Comparison of ENCODE assay signal across 9 cellular contexts in the genomic region with DNA sequence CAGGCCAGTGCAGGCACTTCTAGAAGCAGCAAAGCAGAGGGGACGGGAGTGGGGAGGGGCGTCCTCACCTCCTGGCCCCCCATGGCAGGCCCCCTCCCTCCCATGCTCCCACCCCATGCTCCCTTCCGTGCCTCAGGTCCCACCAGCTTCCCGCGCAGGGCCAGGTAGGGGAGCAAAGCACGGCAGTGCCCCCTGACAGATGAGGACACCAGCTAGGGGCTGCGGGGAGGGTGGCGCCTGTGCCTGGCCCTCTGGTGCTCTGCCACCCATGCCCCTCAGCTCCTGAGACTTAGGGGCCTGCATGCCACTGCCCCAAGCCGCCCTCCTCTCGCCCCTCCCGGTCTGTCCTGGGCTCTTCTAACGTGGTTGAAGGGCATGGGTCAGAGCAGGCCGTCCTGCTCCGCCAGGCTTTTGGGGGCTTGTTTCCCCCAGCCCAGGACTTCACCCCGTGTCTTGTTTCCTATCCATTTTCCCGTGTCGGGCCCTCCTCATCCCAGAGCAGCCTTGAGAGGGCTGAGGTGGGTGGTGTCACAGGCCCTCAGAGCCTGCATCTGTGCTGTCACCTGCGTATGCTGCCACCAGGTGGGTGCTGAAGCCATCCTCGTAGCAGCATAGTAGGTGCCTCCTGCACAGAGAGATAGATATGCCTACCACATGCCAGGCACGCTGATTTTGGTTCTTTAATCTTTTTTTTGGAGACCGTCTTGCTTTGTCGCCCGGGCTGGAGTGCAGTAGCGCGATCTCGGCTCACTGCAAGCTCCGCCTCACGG. TPM values are rescaled to one million over a fixed set of nuclear protein-coding genes. Genes with fewer than 3 reads are reported as not detected.
DNase-seq lines count a peak whose midpoint lies in the region; ATAC-seq, FAIRE-seq and TF ChIP-seq lines count a peak whose summit lies in the region.
"Had no signal": no experiment of that assay in that cellular context is flagged by ENCODE, and none has a peak within 500 bp of the region (broad histone marks: within the 10 kb centered on the region; RNA-seq: fewer than 3 reads in every experiment).

No MANE protein-coding gene starts in this region.

- intact Hi-C loops in adrenal gland (cut with DNase I): no loop called here
- intact Hi-C loops in kidney (cut with DNase I): no loop called here

- no peaks in the 10 kb centered on the region for H3K27me3 ChIP-seq in adrenal gland
- no peaks in the 10 kb centered on the region for H3K27me3 ChIP-seq in MM.1S (replicated peaks; ENCODE audit: insufficient read depth, low read length)

- H3K4me1 ChIP-seq in adrenal gland (replicated peaks in 1 of 2) (peaks cover 34 to 46% of the 10 kb centered on the region in 2 donors), kidney (ENCODE audit: control insufficient read depth in 1 of 2, insufficient read depth in 1 of 2, low read depth in 1 of 2, low read length in 2 of 2) (peaks cover 0 to 15% of the 10 kb centered on the region in 2 donors), MM.1S (ENCODE audit: low read length) (no peaks in the 10 kb centered on the region)

- WGBS in adrenal gland, 4 donors: 62 to 74% (median 67%) methylated on average over 18 to 28 of the region's 28 CpGs

- H3K4me2 ChIP-seq in MM.1S (ENCODE audit: low read depth, low read length): no peak overlapping the region

- no peaks in the 10 kb centered on the region for H3F3A ChIP-seq in MM.1S (ENCODE audit: insufficient read depth, low read length)

- H3K9ac ChIP-seq in kidney (ENCODE audit: low read length in 2 of 2): no peak overlapping the region
- H3K9ac ChIP-seq in MM.1S (ENCODE audit: low read length): no peak overlapping the region

- H3K9me3 ChIP-seq in adrenal gland (replicated peaks in 1 of 3) (no peaks in the 10 kb centered on the region), kidney (ENCODE audit: control insufficient read depth in 1 of 2, low read length in 2 of 2) (no peaks in the 10 kb centered on the region), MM.1S (replicated peaks; ENCODE audit: insufficient read depth, low read length) (no peaks in the 10 kb centered on the region)

- H2AFZ ChIP-seq in MM.1S (ENCODE audit: low read length): no peak overlapping the region

- DNase-seq in KBM-7 (peak; percentile 9), adrenal gland (no peak), kidney (peak; percentile 80), substantia nigra (lab: John Stamatoyannopoulos, UW) (no peak), SIG-M5 (lab: John Stamatoyannopoulos, UW) (no peak), MM.1S (no peak)
- DNase-seq: activated CD4-positive, alpha-beta T cell treated with anti-CD3 and anti-CD28 coated beads, Interleukin-2, amount 50 U/mL, for 48 hours; naive thymus-derived CD4-positive, alpha-beta T cell had no signal

- TF ChIP-seq POLR2A in adrenal gland (IDR thresholded peaks at IDR 0.05): no peak

- no peaks in the 10 kb centered on the region for H4K20me1 ChIP-seq in MM.1S (ENCODE audit: insufficient read depth, low read length)

- no peaks in the 10 kb centered on the region for H3K79me2 ChIP-seq in MM.1S (ENCODE audit: low read length)

- H3K9me2 ChIP-seq in MM.1S (replicated peaks; ENCODE audit: insufficient read depth, low read length): no peaks in the 10 kb centered on the region

- H3K27ac ChIP-seq in adrenal gland: peak overlapping the region in 4 of 5 donors; percentile 30 to 69 (median 60)
- H3K27ac ChIP-seq in kidney (ENCODE audit: low read depth in 2 of 2, low read length in 2 of 2): peak overlapping the region in 1 of 2 donors; percentile 63
- peak overlapping the region; percentile 74 for H3K27ac ChIP-seq in substantia nigra (ENCODE audit: low read depth, low read length, poor library complexity, severe bottlenecking)
- no peak overlapping the region for H3K27ac ChIP-seq in MM.1S (ENCODE audit: low read length)

- no peak for TF ChIP-seq CTCF in adrenal gland (IDR thresholded peaks at IDR 0.05)
- no peak for TF ChIP-seq CTCF in kidney (IDR thresholded peaks at IDR 0.05; ENCODE audit: borderline replicate concordance, extremely low read depth, insufficient read depth)
- no peak for TF ChIP-seq CTCF in MM.1S (IDR thresholded peaks at IDR 0.05; ENCODE audit: low read length)

- H3K4me3 ChIP-seq in adrenal gland (no peak overlapping the region), kidney (ENCODE audit: low read length in 2 of 2) (no peak overlapping the region), MM.1S (ENCODE audit: low read length) (no peak overlapping the region)

- in situ Hi-C loops in KBM-7 (cut with MboI; ENCODE audit: low pct_unique_long_range_greater_than_20kb, low sequenced_read_pairs): no loop called here

- no peak for FAIRE-seq in kidney (lab: Jason Lieb, UNC)

- no peak for ATAC-seq in GM21390 (IDR thresholded peaks at IDR 0.05; ENCODE audit: unreplicated experiment)
- ATAC-seq: naive thymus-derived CD4-positive, alpha-beta T cell had no signal

- H3K36me3 ChIP-seq in adrenal gland (replicated peaks in 1 of 2): no peaks in the 10 kb centered on the region
- no peaks in the 10 kb centered on the region for H3K36me3 ChIP-seq in kidney (ENCODE audit: control insufficient read depth in 1 of 2, insufficient read depth in 2 of 2, low read length in 2 of 2)
- H3K36me3 ChIP-seq in MM.1S (replicated peaks; ENCODE audit: insufficient read depth, low read length): no peaks in the 10 kb centered on the region

RNA-seq across cellular contexts. Expression of gene TRMT61A, which starts 10.2 kb away (rescaled TPM):
- 10 to 100 TPM in 7 of 8 donors, 1 to 10 TPM in 1; 9.7 to 18.1 (median 13.5) TPM for total RNA-seq in adrenal gland
- polyA plus RNA-seq in adrenal gland: 10 to 100 TPM in 2 of 3 donors, 1 to 10 TPM in 1; 2.5 to 26.0 (median 17.1) TPM
- 16.0 TPM for total RNA-seq in kidney
- 11.9 TPM for polyA plus RNA-seq in kidney (ENCODE audit: insufficient read depth, low read depth, low replicate concordance)

RNA-seq across cellular contexts. Expression of gene CKB, which starts 16.6 kb away (rescaled TPM):
- total RNA-seq in adrenal gland: 100 to 1,000 TPM in 7 of 8 donors, 10 to 100 TPM in 1; 95.6 to 410 (median 198) TPM
- 100 to 1,000 TPM in 2 of 3 donors, 10 to 100 TPM in 1; 11.0 to 383 (median 303) TPM for polyA plus RNA-seq in adrenal gland
- 539 TPM for total RNA-seq in kidney
- polyA plus RNA-seq in kidney (ENCODE audit: insufficient read depth, low read depth, low replicate concordance): 916 TPM

RNA-seq across cellular contexts. Expression of gene BAG5, which starts 23.2 kb away (rescaled TPM):
- total RNA-seq in adrenal gland: 10 to 100 TPM; 17.8 to 33.5 (median 25.7) TPM
- polyA plus RNA-seq in adrenal gland: 10 to 100 TPM in 1 of 3 donors, 1 to 10 TPM in 2; 5.2 to 28.4 (median 5.6) TPM
- 64.5 TPM for total RNA-seq in kidney
- polyA plus RNA-seq in kidney (ENCODE audit: insufficient read depth, low read depth, low replicate concordance): 17.1 TPM

RNA-seq across cellular contexts. Expression of gene COA8, which starts 23.5 kb away (rescaled TPM):
- 10 to 100 TPM in 7 of 8 donors, 1 to 10 TPM in 1; 4.9 to 39.2 (median 29.7) TPM for total RNA-seq in adrenal gland
- 10 to 100 TPM; 29.7 to 59.6 (median 58.8) TPM for polyA plus RNA-seq in adrenal gland
- 40.7 TPM for total RNA-seq in kidney
- polyA plus RNA-seq in kidney (ENCODE audit: insufficient read depth, low read depth, low replicate concordance): 65.1 TPM

Comparison
In these comparisons a context has a peak if more than half of its experiments do, and no peak if none do; other contexts are left out.
1. DNase-seq: peak in KBM-7 (single experiment) and kidney (single experiment); none in adrenal gland (0 of 7), substantia nigra (0 of 49), SIG-M5 (single experiment) and MM.1S (single experiment).